ENCODE assay signal across 8 cellular contexts in genomic region chr21:34983680-34984086, GRCh38.
DNase-seq lines count a peak whose midpoint lies in the region; ATAC-seq and TF ChIP-seq lines count a peak whose summit lies in the region.

No MANE protein-coding gene starts in this region.

- H3K27me3 ChIP-seq in CD4-positive, CD25-positive, alpha-beta regulatory T cell (ENCODE audit: control insufficient read depth, insufficient read depth, low read length): no peaks in the 10 kb centered on the region
- no peaks in the 10 kb centered on the region for H3K27me3 ChIP-seq in Peyer's patch

- peaks cover 72% of the 10 kb centered on the region for H3K4me1 ChIP-seq in CD4-positive, CD25-positive, alpha-beta regulatory T cell (ENCODE audit: control insufficient read depth, insufficient read depth, low read length, poor library complexity, severe bottlenecking)
- peaks cover 0 to 24% (median 3%) of the 10 kb centered on the region in 4 donors for H3K4me1 ChIP-seq in Peyer's patch

- peak overlapping the region; percentile 63 for H3K27ac ChIP-seq in CD4-positive, CD25-positive, alpha-beta regulatory T cell (ENCODE audit: insufficient read depth, low read length, poor library complexity, severe bottlenecking)
- peak overlapping the region in 2 of 4 donors; percentile 28 to 30 for H3K27ac ChIP-seq in Peyer's patch

- ATAC-seq in CD4-positive, CD25-positive, alpha-beta regulatory T cell (ENCODE audit: low read depth in 2 of 2): peak; percentile 45 to 49
- ATAC-seq in natural killer cell treated with Interleukin-12 subunit alpha and Interleukin-12 subunit beta and Interleukin-15 and Interleukin-18, amount 100 ng/mL, for 72 hours: peak; percentile 84 to 86
- ATAC-seq in HG03097 (IDR thresholded peaks at IDR 0.05; ENCODE audit: low FRiP score, unreplicated experiment) (no peak), GM21737 (IDR thresholded peaks at IDR 0.05; ENCODE audit: unreplicated experiment) (no peak)

- H3K9me3 ChIP-seq in CD4-positive, CD25-positive, alpha-beta regulatory T cell (ENCODE audit: control insufficient read depth in 2 of 2, low read length in 2 of 2): no peaks in the 10 kb centered on the region
- no peaks in the 10 kb centered on the region for H3K9me3 ChIP-seq in Peyer's patch

- H3K36me3 Mint-ChIP-seq in CD4-positive, CD25-positive, alpha-beta regulatory T cell: peaks cover 31% of the 10 kb centered on the region
- H3K36me3 Mint-ChIP-seq in natural killer cell treated with Interleukin-12 subunit alpha and Interleukin-12 subunit beta and Interleukin-15 and Interleukin-18, amount 100 ng/mL, for 72 hours: peaks cover 9% of the 10 kb centered on the region

- peak overlapping the region; percentile 71 for H3K4me3 ChIP-seq in CD4-positive, CD25-positive, alpha-beta regulatory T cell (ENCODE audit: low read depth, low read length)
- H3K4me3 ChIP-seq in Peyer's patch: no peak overlapping the region

- DNase-seq in CD4-positive, CD25-positive, alpha-beta regulatory T cell: peak in 1 of 3 donors; percentile 66
- DNase-seq in NOMO-1 (lab: John Stamatoyannopoulos, UW; ENCODE audit: unreplicated experiment in 2 of 2) (peak; percentile 58 to 63), Peyer's patch (no peak), DMS 273 (lab: John Stamatoyannopoulos, UW; ENCODE audit: unreplicated experiment) (no peak)
- DNase-seq in activated T-cell treated with anti-CD3 and anti-CD28 coated beads, Interleukin-2, amount 50 U/mL, for 48 hours: peak; percentile 73 to 80
- DNase-seq in natural killer cell treated with Interleukin-12 subunit alpha and Interleukin-12 subunit beta and Interleukin-15 and Interleukin-18, amount 100 ng/mL, for 72 hours (ENCODE audit: low spot score): peak; percentile 88

- peaks cover 11% of the 10 kb centered on the region for H3K36me3 ChIP-seq in CD4-positive, CD25-positive, alpha-beta regulatory T cell (ENCODE audit: control insufficient read depth, insufficient read depth, low read length)
- H3K36me3 ChIP-seq in Peyer's patch: no peaks in the 10 kb centered on the region

- peak overlapping the region; percentile 51 to 87 (median 76) for H3K27ac Mint-ChIP-seq in CD4-positive, CD25-positive, alpha-beta regulatory T cell
- H3K27ac Mint-ChIP-seq in natural killer cell treated with Interleukin-12 subunit alpha and Interleukin-12 subunit beta and Interleukin-15 and Interleukin-18, amount 100 ng/mL, for 72 hours: peak overlapping the region; percentile 93 to 94

- peak overlapping the region; percentile 53 to 77 (median 74) for H3K4me3 Mint-ChIP-seq in CD4-positive, CD25-positive, alpha-beta regulatory T cell
- H3K4me3 Mint-ChIP-seq in natural killer cell treated with Interleukin-12 subunit alpha and Interleukin-12 subunit beta and Interleukin-15 and Interleukin-18, amount 100 ng/mL, for 72 hours: peak overlapping the region; percentile 92

- no peak for TF ChIP-seq POLR2A in Peyer's patch (IDR thresholded peaks at IDR 0.05)

- no peaks in the 10 kb centered on the region for H3K27me3 Mint-ChIP-seq in CD4-positive, CD25-positive, alpha-beta regulatory T cell
- H3K27me3 Mint-ChIP-seq in natural killer cell treated with Interleukin-12 subunit alpha and Interleukin-12 subunit beta and Interleukin-15 and Interleukin-18, amount 100 ng/mL, for 72 hours: no peaks in the 10 kb centered on the region

- peaks cover 45 to 91% (median 75%) of the 10 kb centered on the region in 4 donors for H3K4me1 Mint-ChIP-seq in CD4-positive, CD25-positive, alpha-beta regulatory T cell
- H3K4me1 Mint-ChIP-seq in natural killer cell treated with Interleukin-12 subunit alpha and Interleukin-12 subunit beta and Interleukin-15 and Interleukin-18, amount 100 ng/mL, for 72 hours (ENCODE audit: low read depth in 2 of 2): peaks cover 73 to 78% of the 10 kb centered on the region in 2 donors

- TF ChIP-seq CTCF in Peyer's patch (IDR thresholded peaks at IDR 0.05): no peak

- H3K9me3 Mint-ChIP-seq in CD4-positive, CD25-positive, alpha-beta regulatory T cell: no peaks in the 10 kb centered on the region
- H3K9me3 Mint-ChIP-seq in natural killer cell treated with Interleukin-12 subunit alpha and Interleukin-12 subunit beta and Interleukin-15 and Interleukin-18, amount 100 ng/mL, for 72 hours: peaks cover 2% of the 10 kb centered on the region

Comparison
In these comparisons a context has a peak if more than half of its experiments do, and no peak if none do; other contexts are left out.
1. ATAC-seq: peak in CD4-positive, CD25-positive, alpha-beta regulatory T cell (2 of 2) and natural killer cell treated with Interleukin-12 subunit alpha and Interleukin-12 subunit beta and Interleukin-15 and Interleukin-18, amount 100 ng/mL, for 72 hours (2 of 2); none in HG03097 (single experiment) and GM21737 (single experiment).
2. DNase-seq: peak in NOMO-1 (2 of 2), activated T-cell treated with anti-CD3 and anti-CD28 coated beads, Interleukin-2, amount 50 U/mL, for 48 hours (2 of 2) and natural killer cell treated with Interleukin-12 subunit alpha and Interleukin-12 subunit beta and Interleukin-15 and Interleukin-18, amount 100 ng/mL, for 72 hours (single experiment); none in Peyer's patch (0 of 3) and DMS 273 (single experiment).